Comparison of ENCODE assay signal across 14 cellular contexts in the genomic region with DNA sequence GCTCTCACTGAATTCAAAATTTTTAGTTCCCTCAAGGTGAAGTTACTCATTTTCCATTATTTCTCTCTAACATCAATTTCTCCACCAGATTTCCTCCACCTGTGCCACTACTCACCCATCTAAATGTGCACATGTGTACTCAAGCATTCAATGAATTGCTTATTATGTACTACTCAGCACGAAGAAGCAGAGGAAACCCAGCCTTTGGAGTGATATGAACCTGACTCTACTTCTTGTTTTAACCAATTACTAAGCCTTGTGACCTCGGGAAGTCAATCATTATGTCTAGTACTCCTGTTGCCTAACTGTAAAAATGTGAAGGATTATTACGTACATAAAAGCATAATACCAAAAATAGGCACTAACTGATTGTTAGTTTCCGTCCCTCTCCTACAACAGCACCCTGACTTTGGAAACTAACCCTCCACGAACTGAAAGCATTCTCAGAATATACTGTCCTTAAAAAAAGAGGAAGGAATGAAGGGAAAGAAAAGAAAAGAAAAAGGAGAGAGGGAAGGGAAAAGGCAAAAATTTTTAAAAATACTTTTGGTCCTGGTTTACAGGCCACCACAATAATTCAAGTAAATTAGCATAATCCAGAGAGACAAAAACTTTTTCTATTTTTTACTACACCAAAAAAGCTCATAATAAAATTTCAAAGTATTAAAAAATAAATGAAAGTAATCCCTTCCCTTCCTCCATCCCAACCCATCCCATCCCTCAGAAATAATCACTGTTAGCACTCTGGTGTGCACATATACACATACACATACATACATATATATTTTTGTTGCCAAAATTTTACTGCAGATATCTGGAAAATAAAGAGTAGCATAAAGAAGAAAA. TPM values are rescaled to one million over a fixed set of nuclear protein-coding genes. Genes with fewer than 3 reads are reported as not detected.
DNase-seq lines count a peak whose midpoint lies in the region; ATAC-seq and TF ChIP-seq lines count a peak whose summit lies in the region.
"Had no signal": no experiment of that assay in that cellular context is flagged by ENCODE, and none has a peak within 500 bp of the region (broad histone marks: within the 10 kb centered on the region; RNA-seq: fewer than 3 reads in every experiment).

No MANE protein-coding gene starts in this region.

- H3K4me3 Mint-ChIP-seq in CD14-positive monocyte (peak overlapping the region; percentile 52 to 67), HFFc6 (no peak overlapping the region), T-cell (peak overlapping the region in 2 of 3 donors; percentile 13)

- POLR2A ChIA-PET in T-cell (lab: Charles Lee): interaction anchor here in 1 of 2 donors (0.5 kb wide), 1 partner anchor 1991 kb away, joined by 3 read pairs; no protein-coding TSS in a partner anchor

- no peaks in the 10 kb centered on the region for H3K9me3 Mint-ChIP-seq in CD14-positive monocyte
- no peaks in the 10 kb centered on the region for H3K9me3 Mint-ChIP-seq in HFFc6
- no peaks in the 10 kb centered on the region for H3K9me3 Mint-ChIP-seq in T-cell

- ATAC-seq in T-cell (replicated peaks in 1 of 4) (no peak), HG02973 (IDR thresholded peaks at IDR 0.05; ENCODE audit: unreplicated experiment) (no peak)
- ATAC-seq in activated CD4-positive, CD25-positive, alpha-beta regulatory T cell treated with anti-CD3 and anti-CD28 coated beads, Interleukin-2, amount 50 U/mL, for 24 hours: no peak
- ATAC-seq: HCT116 had no signal

- H3K4me1 Mint-ChIP-seq in CD14-positive monocyte (peaks cover 80% of the 10 kb centered on the region), HFFc6 (ENCODE audit: low read depth) (peaks cover 66% of the 10 kb centered on the region), T-cell (peaks cover 94 to 98% (median 94%) of the 10 kb centered on the region in 3 donors)

- H3K27ac Mint-ChIP-seq in CD14-positive monocyte (peak overlapping the region; percentile 22 to 85 (median 73)), HFFc6 (0 out of 2 replicates have a peak overlapping the region, but pooled peaks have one; percentile 20), T-cell (peak overlapping the region in 1 of 2 donors; percentile 17)

- H3K36me3 Mint-ChIP-seq in CD14-positive monocyte: peaks cover 3 to 7% of the 10 kb centered on the region in 2 donors
- no peaks in the 10 kb centered on the region for H3K36me3 Mint-ChIP-seq in HFFc6 (ENCODE audit: low read depth)
- peaks cover 14% of the 10 kb centered on the region for H3K36me3 Mint-ChIP-seq in T-cell

- CTCF ChIA-PET in T-cell (lab: Charles Lee): interaction anchor here in 1 of 2 donors (0.6 to 1.2 kb wide), 2 partner anchors 9 to 47 kb away, joined by 3 to 4 read pairs; no protein-coding TSS in a partner anchor

- intact Hi-C loops in CD14-positive monocyte (cut with micrococcal nuclease): no loop called here

- DNase-seq in CD14-positive monocyte (ENCODE audit: low spot score): no peak
- no peak for DNase-seq in HFFc6
- DNase-seq in T-cell: no peak
- DNase-seq in kidney glomerular epithelial cell (lab: John Stamatoyannopoulos, UW): peak; percentile 11
- DNase-seq in erythroblast (lab: John Stamatoyannopoulos, UW): no peak
- no peak for DNase-seq in activated CD4-positive, CD25-positive, alpha-beta regulatory T cell treated with anti-CD3 and anti-CD28 coated beads, Interleukin-2, amount 50 U/mL, for 72 hours
- DNase-seq: adrenal gland, C1 segment of cervical spinal cord, heart right ventricle, NCI-H345, tibial artery had no signal

- TF ChIP-seq POLR2A in erythroblast (IDR thresholded peaks at IDR 0.05; ENCODE audit: low read length): no peak

- H3K27me3 Mint-ChIP-seq in CD14-positive monocyte (ENCODE audit: low read depth in 3 of 3): no peaks in the 10 kb centered on the region
- H3K27me3 Mint-ChIP-seq in HFFc6 (ENCODE audit: insufficient read depth): no peaks in the 10 kb centered on the region; the same call in 1 of the 2 replicates
- H3K27me3 Mint-ChIP-seq in T-cell: no peaks in the 10 kb centered on the region

- TF ChIP-seq CTCF in CD14-positive monocyte (IDR thresholded peaks at IDR 0.05) (no peak), HFFc6 (IDR thresholded peaks at IDR 0.05) (no peak)

RNA-seq across cellular contexts. Expression of a gene that starts 53.6 kb away (rescaled TPM):
- polyA plus RNA-seq in CD14-positive monocyte: 1 to 10 TPM; 3.1 to 4.6 TPM
- 10 to 100 TPM; 23.8 to 33.0 (median 27.7) TPM for total RNA-seq in HFFc6 (2021; fragmentation: NEBNext Ultra II Directional; extraction: Animal tissue kit (Norgen Biotek cat#: 25700))
- 100 to 1,000 TPM; 113 to 301 (median 160) TPM for total RNA-seq in T-cell
